ENCODE assay signal across 12 cellular contexts in the genomic region with DNA sequence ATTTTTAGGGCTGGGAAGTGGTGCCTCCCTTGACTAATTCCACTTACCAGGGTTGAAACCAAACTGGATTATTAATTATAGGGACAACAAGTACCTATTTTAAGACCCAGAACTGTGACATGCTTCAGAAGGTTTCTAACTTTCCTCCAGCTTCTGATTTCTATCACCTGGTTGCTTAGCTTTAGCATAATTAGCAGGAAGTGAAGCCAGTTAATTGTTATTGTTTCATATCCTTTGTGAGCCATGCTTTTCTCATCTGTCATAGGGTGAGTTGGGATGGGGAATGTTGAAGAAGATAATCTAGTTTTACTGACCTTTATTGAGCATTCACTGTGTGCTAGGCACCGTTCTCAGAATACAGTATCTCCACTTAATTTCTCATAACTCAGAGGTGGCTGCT. TPM values are rescaled to one million over a fixed set of nuclear protein-coding genes. Genes with fewer than 3 reads are reported as not detected.
DNase-seq lines count a peak whose midpoint lies in the region; ATAC-seq, FAIRE-seq and TF ChIP-seq lines count a peak whose summit lies in the region.
"Had no signal": no experiment of that assay in that cellular context is flagged by ENCODE, and none has a peak within 500 bp of the region (broad histone marks: within the 10 kb centered on the region; RNA-seq: fewer than 3 reads in every experiment).

No MANE protein-coding gene starts in this region.

- no peaks in the 10 kb centered on the region for H3K27me3 ChIP-seq in left ventricle myocardium inferior (ENCODE audit: low read depth)
- no peaks in the 10 kb centered on the region for H3K27me3 ChIP-seq in right cardiac atrium (ENCODE audit: control insufficient read depth, insufficient read depth)
- no peaks in the 10 kb centered on the region for H3K27me3 ChIP-seq in GM12878 (replicated peaks in 1 of 2; ENCODE audit: control insufficient read depth in 2 of 2, insufficient read depth in 2 of 2, low read length in 1 of 2)
- H3K27me3 ChIP-seq in upper lobe of right lung, result no peaks in the 10 kb centered on the region
- H3K27me3 ChIP-seq: heart right ventricle had no signal

- no peak for TF ChIP-seq RAD21 in GM12878 (IDR thresholded peaks at IDR 0.05; ENCODE audit: insufficient read depth, low read depth, low read length)

- no peaks in the 10 kb centered on the region for H4K20me1 ChIP-seq in GM12878 (ENCODE audit: control insufficient read depth, insufficient read depth)

- no peak for TF ChIP-seq POLR2A in GM12878 (IDR thresholded peaks at IDR 0.05; ENCODE audit: low read depth, low read length)

- TF ChIP-seq CTCF in left ventricle myocardium inferior (IDR thresholded peaks at IDR 0.05; ENCODE audit: borderline replicate concordance) (no peak), GM12878 (IDR thresholded peaks at IDR 0.05 in 2 of 3, conservative IDR thresholded peaks at IDR 0.05 in 1 of 3; ENCODE audit: control insufficient read depth in 2 of 3, extremely low read depth in 1 of 3, insufficient read depth in 1 of 3, low read depth in 3 of 3, low read length in 3 of 3) (no peak), upper lobe of right lung (IDR thresholded peaks at IDR 0.05) (no peak)

- CTCF ChIA-PET in GM12878 (lab: Yijun Ruan, JAX), result interaction anchor here (0.6 to 7.2 kb wide), 14 partner anchors 9 to 562 kb away, joined by 3 to 116 read pairs (median 4); no protein-coding TSS in a partner anchor

- no peak overlapping the region for H3K9ac ChIP-seq in GM12878 (ENCODE audit: control insufficient read depth, insufficient read depth, low read length)

- FAIRE-seq in GM12878 (lab: Jason Lieb, UNC), result no peak
- FAIRE-seq: urothelium cell line had no signal

- SMC1A ChIA-PET in GM12878 (lab: Charles Lee; ENCODE audit: uncharacterized antibody, unreplicated experiment), result interaction anchor here (0.7 to 6.1 kb wide), 16 partner anchors 10 to 561 kb away, joined by 3 to 85 read pairs (median 4); no protein-coding TSS in a partner anchor

- H3K27ac ChIP-seq in left ventricle myocardium inferior (replicated peaks) (no peak overlapping the region), right cardiac atrium (ENCODE audit: low read length) (no peak overlapping the region), GM12878 (ENCODE audit: control insufficient read depth, insufficient read depth) (peak overlapping the region; percentile 36; the same call in 1 of the 2 replicates), mesodermal cell (ENCODE audit: low read depth, low read length, severe bottlenecking) (peak overlapping the region; percentile 84), upper lobe of right lung (no peak overlapping the region)

- no peak overlapping the region; the same call in 1 of the 2 replicates for H2AFZ ChIP-seq in GM12878 (ENCODE audit: control insufficient read depth, low read depth, low read length)

- DNase-seq in left ventricle myocardium inferior (no peak), right cardiac atrium (no peak), GM12878 (ENCODE audit: low read depth, low spot score) (no peak), upper lobe of right lung (no peak), occipital lobe (lab: John Stamatoyannopoulos, UW) (no peak), HUDEP-2 (lab: John Stamatoyannopoulos, UW; ENCODE audit: unreplicated experiment in 76 of 76) (no peak)
- DNase-seq: heart right ventricle, NCI-H446, nucleus accumbens had no signal

- no peaks in the 10 kb centered on the region; the same call in 1 of the 2 replicates for H3K79me2 ChIP-seq in GM12878 (ENCODE audit: control insufficient read depth, insufficient read depth, low read length)

- POLR2A ChIA-PET in GM12878 (lab: Charles Lee), result interaction anchor here (0.7 to 3.5 kb wide), 4 partner anchors 10 to 85 kb away, joined by 3 to 20 read pairs (median 4); no protein-coding TSS in a partner anchor

- H3K9me3 ChIP-seq in left ventricle myocardium inferior (replicated peaks) (no peaks in the 10 kb centered on the region), right cardiac atrium (ENCODE audit: control insufficient read depth, low read length) (no peaks in the 10 kb centered on the region), GM12878 (replicated peaks; ENCODE audit: control insufficient read depth, insufficient read depth, low read length) (no peaks in the 10 kb centered on the region), mesodermal cell (ENCODE audit: control insufficient read depth, low read length) (no peaks in the 10 kb centered on the region), upper lobe of right lung (no peaks in the 10 kb centered on the region)
- H3K9me3 ChIP-seq: heart right ventricle had no signal

- WGBS in right cardiac atrium, result 46% methylated on average over 1 of the region's 1 CpG
- 71% methylated on average over 1 of the region's 1 CpG for WGBS in GM12878 (ENCODE audit: insufficient coverage, insufficient replicate concordance, low lambda C conversion rate, missing lambda C conversion rate)
- no CpG with 5 or more reads among the region's 1 CpG for WGBS in mesodermal cell (ENCODE audit: insufficient coverage in 2 of 2), 2 experiments

- no peak for TF ChIP-seq EP300 in GM12878 (IDR thresholded peaks at IDR 0.05; ENCODE audit: borderline replicate concordance in 1 of 2, control insufficient read depth in 1 of 2, low read depth in 2 of 2, low read length in 2 of 2)

- H3K4me1 ChIP-seq in left ventricle myocardium inferior, result peaks cover 82% of the 10 kb centered on the region
- H3K4me1 ChIP-seq in right cardiac atrium (ENCODE audit: control insufficient read depth, insufficient read depth, low read length), result no peaks in the 10 kb centered on the region
- H3K4me1 ChIP-seq in GM12878 (ENCODE audit: control insufficient read depth, insufficient read depth, low read length), result peaks cover 25% of the 10 kb centered on the region
- H3K4me1 ChIP-seq in mesodermal cell (ENCODE audit: control insufficient read depth, insufficient read depth, low read length, poor library complexity, severe bottlenecking), result peaks cover 31% of the 10 kb centered on the region
- H3K4me1 ChIP-seq in upper lobe of right lung, result peaks cover 51% of the 10 kb centered on the region

- H3K4me2 ChIP-seq in GM12878 (ENCODE audit: control insufficient read depth, insufficient read depth), result peak overlapping the region; percentile 79

- RAD21 ChIA-PET in GM12878 (lab: Charles Lee; ENCODE audit: unreplicated experiment), result interaction anchor here (0.7 to 7.3 kb wide), 11 partner anchors 9 to 1020 kb away, joined by 3 to 97 read pairs (median 4); no protein-coding TSS in a partner anchor

- H3K36me3 ChIP-seq in left ventricle myocardium inferior (peaks cover 23% of the 10 kb centered on the region), GM12878 (ENCODE audit: control insufficient read depth in 2 of 2, insufficient read depth in 2 of 2, low read length in 1 of 2) (no peaks in the 10 kb centered on the region), mesodermal cell (ENCODE audit: control insufficient read depth, insufficient read depth, low read length) (peaks cover 52% of the 10 kb centered on the region), upper lobe of right lung (peaks cover 15% of the 10 kb centered on the region)

- intact Hi-C loops in left ventricle myocardium inferior (cut with micrococcal nuclease), result no loop called here
- intact Hi-C loops in right cardiac atrium (cut with DNase I), result no loop called here
- intact Hi-C loops in GM12878 (cut with micrococcal nuclease; ENCODE audit: unreplicated experiment), result loop anchor here (5.0 kb wide), 1 partner anchor 187 kb away; no protein-coding TSS in a partner anchor
- intact Hi-C loops in upper lobe of right lung (cut with DNase I), result no loop called here

- H3K4me3 ChIP-seq in left ventricle myocardium inferior, result peak overlapping the region; percentile 88
- no peak overlapping the region for H3K4me3 ChIP-seq in right cardiac atrium (ENCODE audit: low read length)
- peak overlapping the region; percentile 50 for H3K4me3 ChIP-seq in GM12878
- H3K4me3 ChIP-seq in mesodermal cell (ENCODE audit: extremely low read depth, insufficient read depth, low read length, poor library complexity, severe bottlenecking), result peak overlapping the region; percentile 82
- H3K4me3 ChIP-seq in upper lobe of right lung, result peak overlapping the region; percentile 8

- BruUV-seq in GM12878 (replicated peaks; lab: Mats Ljungman, UMichigan), result no TSS peak

- ATAC-seq in right cardiac atrium (no peak), GM12878 (no peak), upper lobe of right lung (no peak), HG03571 (IDR thresholded peaks at IDR 0.05; ENCODE audit: unreplicated experiment) (no peak)
- ATAC-seq: heart right ventricle had no signal

- in situ Hi-C loops in GM12878 (cut with MboI), result loop anchor here (25.0 kb wide), 1 partner anchor 1012 kb away; no protein-coding TSS in a partner anchor

TF ChIP-seq in GM12878, 131 proteins besides CTCF, POLR2A, EP300 and RAD21 (continues in another document):
- peak; percentile 40 for TF ChIP-seq IKZF1 (conservative IDR thresholded peaks at IDR 0.05)
- peak; percentile 16; the same call in 1 of the 2 replicates for TF ChIP-seq SPI1 (IDR thresholded peaks at IDR 0.05; ENCODE audit: borderline replicate concordance, insufficient read depth, low read depth, low read length)

RNA-seq across cellular contexts. Expression of a gene that starts 3.2 kb away (rescaled TPM):
- total RNA-seq in left ventricle myocardium inferior (63.6 TPM), right cardiac atrium (10 to 100 TPM; 56.9 to 71.7 (median 59.8) TPM), GM12878 (2014; rRNA removed) (21.6 and 27.4 TPM in 2 replicates), GM12878 (2014; rRNA removed; fragmentation: Illumina TruSeq; extraction: Trizol) (19.5 and 20.1 TPM in 2 replicates), GM12878 (2021) (21.6 and 22.5 TPM in 2 replicates), upper lobe of right lung (101 TPM), occipital lobe (125 TPM)
- polyA plus RNA-seq in right cardiac atrium (49.5 TPM), GM12878 (2011; rRNA removed) (47.3 and 58.4 TPM in 2 replicates), GM12878 (2014; fragmentation: Illumina TruSeq; extraction: Trizol) (21.8 and 27.7 TPM in 2 replicates), GM12878 (2014; fragmentation: Nextera tagmentation; extraction: Ambion mirVana) (10 to 100 TPM; 24.9 to 43.6 TPM), GM12878 (2014; rRNA removed) (21.7 and 24.3 TPM in 2 replicates), GM12878 (2016; fragmentation: Nextera tagmentation; extraction: Ambion mirVana) (10 to 100 TPM; 18.8 to 19.2 TPM)
- 20.9 and 25.1 TPM in 2 replicates for total RNA-seq in GM12878 (2013; cell fraction: nucleolus; rRNA removed)
- 27.9 TPM for polyA plus RNA-seq in GM12878 (2011; ENCODE audit: low read depth)
- polyA plus RNA-seq in GM12878 (2011; cell fraction: cytosol; rRNA removed), result 28.6 and 32.1 TPM in 2 replicates
- polyA plus RNA-seq in GM12878 (2011; cell fraction: nucleus; rRNA removed), result 16.7 and 23.9 TPM in 2 replicates
- polyA plus RNA-seq in GM12878 (2012), result 37.3 and 41.2 TPM in 2 replicates
- 31.9 and 36.6 TPM in 2 replicates for polyA minus RNA-seq in GM12878 (2011; rRNA and poly(A)+ RNA removed)
- 7.2 TPM in 2 replicates for polyA minus RNA-seq in GM12878 (2011; cell fraction: cytosol; rRNA and poly(A)+ RNA removed)
- polyA minus RNA-seq in GM12878 (2011; cell fraction: nucleus; rRNA and poly(A)+ RNA removed), result 10.3 and 15.5 TPM in 2 replicates
- polyA plus RNA-seq in mesodermal cell (2013, experiment 1 of 2), result 84.6 TPM
- 92.3 TPM for polyA plus RNA-seq in mesodermal cell (2013, experiment 2 of 2)

Comparison
In these comparisons a context has a peak if more than half of its experiments do, and no peak if none do; other contexts are left out.
1. H3K27ac ChIP-seq: peak in GM12878 (single experiment) and mesodermal cell (single experiment); none in left ventricle myocardium inferior (single experiment), right cardiac atrium (single experiment) and upper lobe of right lung (single experiment).